In genomic region chr14:24695265-24696241, GRCh38 we compare ENCODE assay signal across 1 cellular context.
TF ChIP-seq lines count a peak whose summit lies in the region.

No MANE protein-coding gene starts in this region.

TF ChIP-seq in GM23338, 12 proteins besides CTCF, POLR2A, EP300 and RAD21 (continued from another document):
- TF ChIP-seq, protein P1, sequence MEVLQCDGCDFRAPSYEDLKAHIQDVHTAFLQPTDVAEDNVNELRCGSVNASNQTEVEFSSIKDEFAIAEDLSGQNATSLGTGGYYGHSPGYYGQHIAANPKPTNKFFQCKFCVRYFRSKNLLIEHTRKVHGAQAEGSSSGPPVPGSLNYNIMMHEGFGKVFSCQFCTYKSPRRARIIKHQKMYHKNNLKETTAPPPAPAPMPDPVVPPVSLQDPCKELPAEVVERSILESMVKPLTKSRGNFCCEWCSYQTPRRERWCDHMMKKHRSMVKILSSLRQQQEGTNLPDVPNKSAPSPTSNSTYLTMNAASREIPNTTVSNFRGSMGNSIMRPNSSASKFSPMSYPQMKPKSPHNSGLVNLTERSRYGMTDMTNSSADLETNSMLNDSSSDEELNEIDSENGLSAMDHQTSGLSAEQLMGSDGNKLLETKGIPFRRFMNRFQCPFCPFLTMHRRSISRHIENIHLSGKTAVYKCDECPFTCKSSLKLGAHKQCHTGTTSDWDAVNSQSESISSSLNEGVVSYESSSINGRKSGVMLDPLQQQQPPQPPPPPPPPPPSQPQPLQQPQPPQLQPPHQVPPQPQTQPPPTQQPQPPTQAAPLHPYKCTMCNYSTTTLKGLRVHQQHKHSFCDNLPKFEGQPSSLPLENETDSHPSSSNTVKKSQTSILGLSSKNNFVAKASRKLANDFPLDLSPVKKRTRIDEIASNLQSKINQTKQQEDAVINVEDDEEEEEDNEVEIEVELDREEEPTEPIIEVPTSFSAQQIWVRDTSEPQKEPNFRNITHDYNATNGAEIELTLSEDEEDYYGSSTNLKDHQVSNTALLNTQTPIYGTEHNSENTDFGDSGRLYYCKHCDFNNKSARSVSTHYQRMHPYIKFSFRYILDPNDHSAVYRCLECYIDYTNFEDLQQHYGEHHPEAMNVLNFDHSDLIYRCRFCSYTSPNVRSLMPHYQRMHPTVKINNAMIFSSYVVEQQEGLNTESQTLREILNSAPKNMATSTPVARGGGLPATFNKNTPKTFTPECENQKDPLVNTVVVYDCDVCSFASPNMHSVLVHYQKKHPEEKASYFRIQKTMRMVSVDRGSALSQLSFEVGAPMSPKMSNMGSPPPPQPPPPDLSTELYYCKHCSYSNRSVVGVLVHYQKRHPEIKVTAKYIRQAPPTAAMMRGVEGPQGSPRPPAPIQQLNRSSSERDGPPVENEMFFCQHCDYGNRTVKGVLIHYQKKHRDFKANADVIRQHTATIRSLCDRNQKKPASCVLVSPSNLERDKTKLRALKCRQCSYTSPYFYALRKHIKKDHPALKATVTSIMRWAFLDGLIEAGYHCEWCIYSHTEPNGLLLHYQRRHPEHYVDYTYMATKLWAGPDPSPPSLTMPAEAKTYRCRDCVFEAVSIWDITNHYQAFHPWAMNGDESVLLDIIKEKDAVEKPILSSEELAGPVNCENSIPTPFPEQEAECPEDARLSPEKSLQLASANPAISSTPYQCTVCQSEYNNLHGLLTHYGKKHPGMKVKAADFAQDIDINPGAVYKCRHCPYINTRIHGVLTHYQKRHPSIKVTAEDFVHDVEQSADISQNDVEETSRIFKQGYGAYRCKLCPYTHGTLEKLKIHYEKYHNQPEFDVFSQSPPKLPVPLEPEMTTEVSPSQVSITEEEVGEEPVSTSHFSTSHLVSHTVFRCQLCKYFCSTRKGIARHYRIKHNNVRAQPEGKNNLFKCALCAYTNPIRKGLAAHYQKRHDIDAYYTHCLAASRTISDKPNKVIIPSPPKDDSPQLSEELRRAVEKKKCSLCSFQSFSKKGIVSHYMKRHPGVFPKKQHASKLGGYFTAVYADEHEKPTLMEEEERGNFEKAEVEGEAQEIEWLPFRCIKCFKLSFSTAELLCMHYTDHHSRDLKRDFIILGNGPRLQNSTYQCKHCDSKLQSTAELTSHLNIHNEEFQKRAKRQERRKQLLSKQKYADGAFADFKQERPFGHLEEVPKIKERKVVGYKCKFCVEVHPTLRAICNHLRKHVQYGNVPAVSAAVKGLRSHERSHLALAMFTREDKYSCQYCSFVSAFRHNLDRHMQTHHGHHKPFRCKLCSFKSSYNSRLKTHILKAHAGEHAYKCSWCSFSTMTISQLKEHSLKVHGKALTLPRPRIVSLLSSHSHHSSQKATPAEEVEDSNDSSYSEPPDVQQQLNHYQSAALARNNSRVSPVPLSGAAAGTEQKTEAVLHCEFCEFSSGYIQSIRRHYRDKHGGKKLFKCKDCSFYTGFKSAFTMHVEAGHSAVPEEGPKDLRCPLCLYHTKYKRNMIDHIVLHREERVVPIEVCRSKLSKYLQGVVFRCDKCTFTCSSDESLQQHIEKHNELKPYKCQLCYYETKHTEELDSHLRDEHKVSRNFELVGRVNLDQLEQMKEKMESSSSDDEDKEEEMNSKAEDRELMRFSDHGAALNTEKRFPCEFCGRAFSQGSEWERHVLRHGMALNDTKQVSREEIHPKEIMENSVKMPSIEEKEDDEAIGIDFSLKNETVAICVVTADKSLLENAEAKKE (CRISPR knock-in tag; IDR thresholded peaks at IDR 0.05): no peak
- no peak for TF ChIP-seq EZH2 (IDR thresholded peaks at IDR 0.05; ENCODE audit: low read depth, unreplicated experiment)
